30 cellular contexts compared by ENCODE assay signal in genomic region chr7:22654836-22655235, GRCh38.
"Had no signal": no experiment of that assay in that cellular context is flagged by ENCODE, and none has a peak within 500 bp of the region (broad histone marks: within the 10 kb centered on the region; RNA-seq: fewer than 3 reads in every experiment).

No MANE protein-coding gene starts in this region.

- H3K4me1 Mint-ChIP-seq: natural killer cell had no signal

- H3K27me3 ChIP-seq: breast epithelium, heart right ventricle, ovary, right lobe of liver, testis, transverse colon had no signal

- DNase-seq: activated CD4-positive, alpha-beta T cell treated with anti-CD3 and anti-CD28 coated beads for 4 hours; activated CD4-positive, alpha-beta T cell treated with anti-CD3 and anti-CD28 coated beads, Interleukin-2, amount 50 U/mL, for 4 hours; activated CD8-positive, alpha-beta memory T cell treated with anti-CD3 and anti-CD28 coated beads for 24 hours; activated gamma-delta T cell; activated naive CD4-positive, alpha-beta T cell treated with anti-CD3 and anti-CD28 coated beads, Interleukin-2, amount 10 ng/mL, durations not matched to agents 7 days and 5 days; central memory CD4-positive, alpha-beta T cell; esophagus squamous epithelium; foreskin melanocyte; heart right ventricle; kidney glomerular epithelial cell; lower lobe of right lung; mesendoderm; natural killer cell; ovary; right lobe of liver; stimulated activated CD4-positive, alpha-beta T cell treated with anti-CD3 and anti-CD28 coated beads, Interleukin-12 subunit alpha, Interleukin-12 subunit beta, amount 100 ng/mL, for 4 hours; stimulated activated CD4-positive, alpha-beta T cell treated with anti-CD3 and anti-CD28 coated beads, Interleukin-4, amount 100 ng/mL, for 1 hour; stimulated activated naive CD8-positive, alpha-beta T cell treated with anti-CD3 and anti-CD28 coated beads, Interleukin-15, Interleukin-2, amounts not matched to agents 100 U/mL and 50 U/mL, for 24 hours; T-helper 1 cell; testis; transverse colon had no signal

- H3K4me1 ChIP-seq: esophagus squamous epithelium, lower lobe of right lung, right lobe of liver, testis, transverse colon had no signal

- H3K36me3 ChIP-seq: breast epithelium, esophagus squamous epithelium, heart right ventricle, lower lobe of right lung, neutrophil, ovary, right lobe of liver, transverse colon had no signal

- ATAC-seq: left lobe of liver; lower lobe of right lung; natural killer cell; right lobe of liver; stimulated activated naive CD8-positive, alpha-beta T cell treated with anti-CD3 and anti-CD28 coated beads, Interleukin-15, Interleukin-2, amounts not matched to agents 100 U/mL and 50 U/mL, for 24 hours had no signal

- H3K4me3 Mint-ChIP-seq: activated naive CD4-positive, alpha-beta T cell treated with anti-CD3 and anti-CD28 coated beads, Interleukin-2, amount 10 ng/mL, durations not matched to agents 7 days and 5 days; activated T-helper 1 cell treated with anti-CD3 and anti-CD28 coated beads, Interleukin-12 subunit alpha, Interleukin-12 subunit beta, Interleukin-2, Interleukin-4 antibody, amounts not matched to agents 30 ng/mL and 10 ng/mL and 1 ng/mL, durations not matched to agents 14 hours and 24 hours and 36 hours; dendritic cell treated with granulocyte-macrophage colony-stimulating factor and Interleukin-4, amounts not matched to agents 40 ng/mL and 50 ng/mL, for 4 days; natural killer cell; T-helper 2 cell treated with Interferon-gamma antibody and Interleukin-4, amounts not matched to agents 5 μg/mL and 100 μg/mL, for 36 hours had no signal

- H3K27ac Mint-ChIP-seq: activated naive CD4-positive, alpha-beta T cell treated with anti-CD3 and anti-CD28 coated beads, Interleukin-2, amount 10 ng/mL, durations not matched to agents 7 days and 5 days; activated T-helper 1 cell treated with anti-CD3 and anti-CD28 coated beads, Interleukin-12 subunit alpha, Interleukin-12 subunit beta, Interleukin-2, Interleukin-4 antibody, amounts not matched to agents 30 ng/mL and 10 ng/mL and 1 ng/mL, durations not matched to agents 14 hours and 24 hours and 36 hours; natural killer cell; T-helper 2 cell treated with Interferon-gamma antibody and Interleukin-4, amounts not matched to agents 5 μg/mL and 100 μg/mL, for 36 hours had no signal

- H3K9me3 Mint-ChIP-seq: natural killer cell had no signal

- H3K9me3 ChIP-seq: breast epithelium, esophagus squamous epithelium, lower lobe of right lung, neutrophil, ovary, right lobe of liver, testis, transverse colon had no signal

- H3K27ac ChIP-seq: breast epithelium, epithelial cell of prostate, esophagus squamous epithelium, neutrophil, ovary, right lobe of liver, skin epidermis, testis, transverse colon had no signal

- H3K27me3 Mint-ChIP-seq: progenitor cell of endocrine pancreas had no signal

- H3K36me3 Mint-ChIP-seq: natural killer cell had no signal

- H3K4me3 ChIP-seq: breast epithelium, esophagus squamous epithelium, heart right ventricle, lower lobe of right lung, ovary, right lobe of liver, skin epidermis, testis, transverse colon had no signal
